ENCODE assay signal across 10 cellular contexts in the genomic region with DNA sequence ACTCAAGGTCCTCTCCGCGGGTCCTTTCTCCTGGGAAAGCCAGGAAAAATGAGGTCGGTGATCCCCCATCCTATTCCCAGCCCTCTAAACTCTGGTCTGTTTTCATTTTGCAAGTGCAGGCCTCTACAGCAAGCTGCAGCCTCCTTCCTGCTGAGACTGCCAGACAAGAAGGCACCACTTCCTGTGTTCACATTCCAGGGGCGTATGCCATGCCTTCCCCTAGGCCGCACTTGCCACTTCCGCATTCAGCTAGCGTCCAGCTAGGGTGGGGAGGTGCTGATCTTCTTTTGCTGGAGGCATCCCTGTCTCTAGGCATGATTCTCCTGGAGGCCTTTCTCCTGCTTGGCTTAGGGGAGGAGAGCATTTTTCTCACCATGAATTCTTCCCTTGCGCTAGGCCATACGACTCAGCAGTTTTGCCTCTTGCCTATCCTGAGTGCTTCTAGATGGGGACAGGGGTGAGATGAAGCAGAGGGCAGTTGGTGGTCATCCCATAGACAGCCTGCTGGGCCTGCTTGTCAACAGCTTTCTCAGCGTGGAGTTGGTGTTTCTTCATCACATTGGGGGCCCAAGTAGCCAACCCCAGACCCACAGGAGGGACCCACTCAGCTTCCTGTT.
DNase-seq lines count a peak whose midpoint lies in the region; ATAC-seq, FAIRE-seq and TF ChIP-seq lines count a peak whose summit lies in the region.
"Had no signal": no experiment of that assay in that cellular context is flagged by ENCODE, and none has a peak within 500 bp of the region (broad histone marks: within the 10 kb centered on the region; RNA-seq: fewer than 3 reads in every experiment).

No MANE protein-coding gene starts in this region.

- H2AFZ ChIP-seq in endothelial cell of umbilical vein (ENCODE audit: low read depth, low read length), result peak overlapping the region; percentile 88

- no peaks in the 10 kb centered on the region for H3K79me2 ChIP-seq in endothelial cell of umbilical vein (ENCODE audit: control insufficient read depth, insufficient read depth, low read length)

- H3K9me3 ChIP-seq in endothelial cell of umbilical vein (replicated peaks; ENCODE audit: control insufficient read depth, insufficient read depth, low read length), result no peaks in the 10 kb centered on the region

- peak; percentile 79 for FAIRE-seq in endothelial cell of umbilical vein (lab: Jason Lieb, UNC)

- BruUV-seq in endothelial cell of umbilical vein (replicated peaks; lab: Mats Ljungman, UMichigan), result no TSS peak

- no peaks in the 10 kb centered on the region for H3K36me3 ChIP-seq in endothelial cell of umbilical vein (ENCODE audit: control insufficient read depth in 2 of 2, extremely low read depth in 1 of 2, insufficient read depth in 2 of 2, low read length in 2 of 2)

- no peak overlapping the region for H3K4me2 ChIP-seq in endothelial cell of umbilical vein (ENCODE audit: insufficient read depth, low read length)

- peaks cover 83% of the 10 kb centered on the region for H3K4me1 Mint-ChIP-seq in nephron

- no peaks in the 10 kb centered on the region for H3K9me3 Mint-ChIP-seq in nephron

- DNase-seq in GF-D8 (lab: John Stamatoyannopoulos, UW), result peak; percentile 65
- peak; percentile 53 to 72 for DNase-seq in NOMO-1 (lab: John Stamatoyannopoulos, UW; ENCODE audit: unreplicated experiment in 2 of 2)
- DNase-seq in endothelial cell of umbilical vein (ENCODE audit: low read depth, low spot score), result peak; percentile 42
- DNase-seq: cerebellar nuclear complex, NCI-H146, T-helper 17 cell had no signal

- ATAC-seq in HG02981 (IDR thresholded peaks at IDR 0.05; ENCODE audit: unreplicated experiment), result no peak
- ATAC-seq in HG03442 (IDR thresholded peaks at IDR 0.05; ENCODE audit: unreplicated experiment), result no peak
- ATAC-seq in GM19324 (IDR thresholded peaks at IDR 0.05; ENCODE audit: low FRiP score, unreplicated experiment), result no peak
- ATAC-seq: T-helper 17 cell had no signal

- peak overlapping the region; percentile 2 for H3K27ac ChIP-seq in endothelial cell of umbilical vein (ENCODE audit: insufficient read depth, low read depth, low read length)

- peaks cover 26% of the 10 kb centered on the region for H3K27me3 Mint-ChIP-seq in nephron (ENCODE audit: low read depth)

- H3K4me3 ChIP-seq in endothelial cell of umbilical vein (replicated peaks in 1 of 3; ENCODE audit: insufficient read depth in 1 of 3, low read depth in 1 of 3, low read length in 3 of 3), result no peak overlapping the region

- TF ChIP-seq POLR2A in endothelial cell of umbilical vein (IDR thresholded peaks at IDR 0.05; ENCODE audit: low read depth, low read length), result no peak

- H3K9ac ChIP-seq in endothelial cell of umbilical vein (replicated peaks; ENCODE audit: extremely low read depth, insufficient read depth, low read length), result no peak overlapping the region

- no peaks in the 10 kb centered on the region for H3K36me3 Mint-ChIP-seq in nephron (ENCODE audit: low read depth)

- dilution Hi-C loops in endothelial cell of umbilical vein (cut with MboI; ENCODE audit: extremely low pct_ligation_motif_present, low sequenced_read_pairs), result no loop called here

- H4K20me1 ChIP-seq in endothelial cell of umbilical vein (replicated peaks; ENCODE audit: control insufficient read depth, extremely low read depth, insufficient read depth, low read length), result no peaks in the 10 kb centered on the region

- no peaks in the 10 kb centered on the region for H3K9me1 ChIP-seq in endothelial cell of umbilical vein (replicated peaks; ENCODE audit: control insufficient read depth, extremely low read depth, insufficient read depth, low read length)

- intact Hi-C loops in endothelial cell of umbilical vein (cut with micrococcal nuclease), result no loop called here

- POLR2A ChIA-PET in endothelial cell of umbilical vein (lab: Charles Lee), result no interaction called here

- peaks cover 10% of the 10 kb centered on the region for H3K4me1 ChIP-seq in endothelial cell of umbilical vein (ENCODE audit: control insufficient read depth, extremely low read depth, insufficient read depth, low read length)

- CTCF ChIA-PET in endothelial cell of umbilical vein (lab: Charles Lee), result interaction anchor here (1.4 kb wide), 2 partner anchors 295 to 315 kb away, joined by 3 to 4 read pairs; no protein-coding TSS in a partner anchor

- TF ChIP-seq CTCF in endothelial cell of umbilical vein (IDR thresholded peaks at IDR 0.05; ENCODE audit: extremely low read depth in 1 of 2, insufficient read depth in 1 of 2, low read depth in 1 of 2, low read length in 2 of 2), result no peak
- TF ChIP-seq CTCF in nephron (IDR thresholded peaks at IDR 0.05; ENCODE audit: unreplicated experiment in 3 of 3), result no peak

- H3K27ac Mint-ChIP-seq in nephron, result peak overlapping the region; percentile 39 to 72 (median 64)
- H3K27ac Mint-ChIP-seq: T-helper 17 cell had no signal

- H3K4me3 Mint-ChIP-seq in nephron, result no peak overlapping the region
- H3K4me3 Mint-ChIP-seq: T-helper 17 cell had no signal

- peaks cover 0 to 3% of the 10 kb centered on the region in 2 experiments for H3K27me3 ChIP-seq in endothelial cell of umbilical vein (ENCODE audit: control insufficient read depth in 2 of 2, insufficient read depth in 2 of 2, low read length in 2 of 2)

TF ChIP-seq in endothelial cell of umbilical vein, 7 proteins besides CTCF, POLR2A, EP300 and RAD21:
- TF ChIP-seq EZH2 (IDR thresholded peaks at IDR 0.05; ENCODE audit: borderline replicate concordance, low read depth, low read length, severe bottlenecking) (no peak), FOS (IDR thresholded peaks at IDR 0.05; ENCODE audit: borderline replicate concordance, insufficient read depth, low read length) (no peak), MYC (IDR thresholded peaks at IDR 0.05; ENCODE audit: low read depth, low read length) (no peak), GATA2 (IDR thresholded peaks at IDR 0.05; ENCODE audit: insufficient read depth, insufficient read length, low read depth, low read length) (no peak), MAX (IDR thresholded peaks at IDR 0.05; ENCODE audit: insufficient read depth, insufficient read length) (no peak), POLR2AphosphoS5 (IDR thresholded peaks at IDR 0.05; ENCODE audit: insufficient read depth, low read depth, low read length) (no peak), JUN (IDR thresholded peaks at IDR 0.05; ENCODE audit: borderline replicate concordance, insufficient read depth, insufficient read length, low read depth) (no peak)
TF ChIP-seq in endothelial cell of umbilical vein: peak in this region for 0.
